Comparison of ENCODE assay signal across 24 cellular contexts in the genomic region with DNA sequence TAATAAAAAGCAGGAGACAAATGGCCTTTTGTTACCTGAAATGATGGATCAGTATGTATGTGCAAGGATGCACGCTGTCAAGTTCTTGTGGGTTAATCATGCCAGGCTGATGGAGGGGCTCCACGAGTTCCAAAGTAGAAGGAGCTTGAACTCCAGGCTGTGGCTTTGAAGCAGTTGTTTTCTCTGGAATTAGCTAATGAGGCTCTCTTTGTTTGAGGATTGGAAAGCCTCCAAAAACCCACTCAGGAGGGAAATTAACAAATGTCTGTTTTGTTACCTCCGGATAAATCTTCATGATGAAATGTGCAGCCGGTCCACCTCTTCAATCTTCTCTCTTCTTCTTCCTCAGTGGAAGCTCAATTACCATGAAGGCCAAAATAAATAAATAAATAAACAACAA.
DNase-seq lines count a peak whose midpoint lies in the region; ATAC-seq and TF ChIP-seq lines count a peak whose summit lies in the region.
"Had no signal": no experiment of that assay in that cellular context is flagged by ENCODE, and none has a peak within 500 bp of the region (broad histone marks: within the 10 kb centered on the region; RNA-seq: fewer than 3 reads in every experiment).

No MANE protein-coding gene starts in this region.

- no peaks in the 10 kb centered on the region for H3K9me3 Mint-ChIP-seq in activated naive CD4-positive, alpha-beta T cell treated with anti-CD3 and anti-CD28 coated beads for 36 hours
- H3K9me3 Mint-ChIP-seq in progenitor cell of endocrine pancreas (ENCODE audit: low read depth), result no peaks in the 10 kb centered on the region
- H3K9me3 Mint-ChIP-seq: activated CD4-positive, alpha-beta memory T cell treated with anti-CD3 and anti-CD28 coated beads, Interleukin-2, amount 10 ng/mL, durations not matched to agents 7 days and 5 days had no signal

- DNase-seq in G401 (ENCODE audit: low spot score) (peak; percentile 89), NCI-H187 (lab: John Stamatoyannopoulos, UW) (peak; percentile 14 to 21), NCI-H446 treated with DMSO at 0.1 percent for 48 hours (lab: John Stamatoyannopoulos, UW) (peak; percentile 93), medulla oblongata (ENCODE audit: extremely low spot score) (peak; percentile 59), RWPE1 (ENCODE audit: low spot score) (no peak), progenitor cell of endocrine pancreas (ENCODE audit: low spot score, unreplicated experiment) (no peak)
- DNase-seq in activated naive CD4-positive, alpha-beta T cell treated with anti-CD3 and anti-CD28 coated beads for 36 hours, result no peak
- DNase-seq: activated CD4-positive, alpha-beta memory T cell treated with anti-CD3 and anti-CD28 coated beads, Interleukin-2, amount 10 ng/mL, durations not matched to agents 7 days and 5 days; activated T-cell treated with anti-CD3 and anti-CD28 coated beads, Interleukin-2, amount 50 U/mL, for 4 hours; body of pancreas; Caco-2; GDM1; HFFc6; kidney; Right ventricle myocardium superior; spleen; stimulated activated CD8-positive, alpha-beta memory T cell treated with anti-CD3 and anti-CD28 coated beads, Interleukin-4, amount 100 ng/mL, for 48 hours had no signal

- no peak overlapping the region for H3K4me3 Mint-ChIP-seq in activated naive CD4-positive, alpha-beta T cell treated with anti-CD3 and anti-CD28 coated beads for 36 hours
- H3K4me3 Mint-ChIP-seq in progenitor cell of endocrine pancreas (ENCODE audit: low read depth), result no peak overlapping the region
- H3K4me3 Mint-ChIP-seq: activated CD4-positive, alpha-beta memory T cell treated with anti-CD3 and anti-CD28 coated beads, Interleukin-2, amount 10 ng/mL, durations not matched to agents 7 days and 5 days; activated T-cell treated with anti-CD3 and anti-CD28 coated beads, Interleukin-2, amount 50 U/mL, for 4 hours; HFFc6; memory B cell; natural killer cell treated with Interleukin-12 subunit alpha and Interleukin-12 subunit beta and Interleukin-15 and Interleukin-18, amount 100 ng/mL, for 72 hours; WTC11 had no signal

- in situ Hi-C loops in G401 (cut with HindIII; ENCODE audit: low sequenced_read_pairs), result no loop called here

- TF ChIP-seq CTCF in RWPE1 (conservative IDR thresholded peaks at IDR 0.05; ENCODE audit: low read depth) (no peak), progenitor cell of endocrine pancreas (IDR thresholded peaks at IDR 0.05; ENCODE audit: unreplicated experiment) (no peak)

- no peaks in the 10 kb centered on the region for H3K36me3 Mint-ChIP-seq in activated naive CD4-positive, alpha-beta T cell treated with anti-CD3 and anti-CD28 coated beads for 36 hours (ENCODE audit: low read depth)
- H3K36me3 Mint-ChIP-seq in progenitor cell of endocrine pancreas (ENCODE audit: insufficient read depth), result no peaks in the 10 kb centered on the region
- H3K36me3 Mint-ChIP-seq: activated naive CD4-positive, alpha-beta T cell treated with anti-CD3 and anti-CD28 coated beads, Interleukin-2, amount 50 U/mL, for 72 hours; memory B cell; natural killer cell treated with Interleukin-12 subunit alpha and Interleukin-12 subunit beta and Interleukin-15 and Interleukin-18, amount 100 ng/mL, for 72 hours; WTC11 had no signal

- no peaks in the 10 kb centered on the region for H3K4me1 Mint-ChIP-seq in activated naive CD4-positive, alpha-beta T cell treated with anti-CD3 and anti-CD28 coated beads for 36 hours (ENCODE audit: low read depth)
- H3K4me1 Mint-ChIP-seq in progenitor cell of endocrine pancreas (ENCODE audit: low read depth), result no peaks in the 10 kb centered on the region
- H3K4me1 Mint-ChIP-seq: activated CD4-positive, alpha-beta memory T cell treated with anti-CD3 and anti-CD28 coated beads, Interleukin-2, amount 10 ng/mL, durations not matched to agents 7 days and 5 days; memory B cell; WTC11 had no signal

- H3K27ac ChIP-seq in RWPE1, result no peak overlapping the region
- H3K27ac ChIP-seq: body of pancreas, coronary artery, prostate gland, spleen had no signal

- no peaks in the 10 kb centered on the region for H3K27me3 Mint-ChIP-seq in activated naive CD4-positive, alpha-beta T cell treated with anti-CD3 and anti-CD28 coated beads for 36 hours (ENCODE audit: low read depth)
- no peaks in the 10 kb centered on the region for H3K27me3 Mint-ChIP-seq in progenitor cell of endocrine pancreas
- H3K27me3 Mint-ChIP-seq: activated CD4-positive, alpha-beta memory T cell treated with anti-CD3 and anti-CD28 coated beads, Interleukin-2, amount 10 ng/mL, durations not matched to agents 7 days and 5 days; memory B cell; natural killer cell treated with Interleukin-12 subunit alpha and Interleukin-12 subunit beta and Interleukin-15 and Interleukin-18, amount 100 ng/mL, for 72 hours had no signal

- POLR2A ChIA-PET in RWPE1 (lab: Yijun Ruan, JAX; ENCODE audit: low non-redundant PET), result no interaction called here

- CTCF ChIA-PET in RWPE1 (lab: Yijun Ruan, JAX), result no interaction called here
- CTCF ChIA-PET in activated naive CD4-positive, alpha-beta T cell treated with anti-CD3 and anti-CD28 coated beads for 36 hours (lab: Charles Lee), result no interaction called here

- no peak for ATAC-seq in HG02885 (IDR thresholded peaks at IDR 0.05; ENCODE audit: poor library complexity, unreplicated experiment)
- ATAC-seq: activated naive CD4-positive, alpha-beta T cell treated with anti-CD3 and anti-CD28 coated beads, Interleukin-2, amount 50 U/mL, for 72 hours; activated T-cell treated with anti-CD3 and anti-CD28 coated beads, Interleukin-2, amount 50 U/mL, for 4 hours; body of pancreas; natural killer cell treated with Interleukin-12 subunit alpha and Interleukin-12 subunit beta and Interleukin-15 and Interleukin-18, amount 100 ng/mL, for 72 hours; WTC11 had no signal

- no peak overlapping the region for H3K27ac Mint-ChIP-seq in activated naive CD4-positive, alpha-beta T cell treated with anti-CD3 and anti-CD28 coated beads for 36 hours
- no peak overlapping the region for H3K27ac Mint-ChIP-seq in progenitor cell of endocrine pancreas
- H3K27ac Mint-ChIP-seq: activated CD4-positive, alpha-beta memory T cell treated with anti-CD3 and anti-CD28 coated beads, Interleukin-2, amount 10 ng/mL, durations not matched to agents 7 days and 5 days; activated naive CD4-positive, alpha-beta T cell treated with anti-CD3 and anti-CD28 coated beads, Interleukin-2, amount 50 U/mL, for 72 hours; HFFc6; memory B cell; natural killer cell treated with Interleukin-12 subunit alpha and Interleukin-12 subunit beta and Interleukin-15 and Interleukin-18, amount 100 ng/mL, for 72 hours; WTC11 had no signal

- intact Hi-C loops in activated naive CD4-positive, alpha-beta T cell treated with anti-CD3 and anti-CD28 coated beads for 36 hours (cut with micrococcal nuclease), result no loop called here

Comparison
In these comparisons a context has a peak if more than half of its experiments do, and no peak if none do; other contexts are left out.
1. DNase-seq: peak in G401 (single experiment), NCI-H187 (2 of 2), NCI-H446 treated with DMSO at 0.1 percent for 48 hours (single experiment) and medulla oblongata (single experiment); none in RWPE1 (single experiment), activated naive CD4-positive, alpha-beta T cell treated with anti-CD3 and anti-CD28 coated beads for 36 hours (single experiment) and progenitor cell of endocrine pancreas (single experiment).